ENCODE assay signal across 1 cellular context in genomic region chr20:63946986-63947637, GRCh38.
TF ChIP-seq lines count a peak whose summit lies in the region.

No MANE protein-coding gene starts in this region.

TF ChIP-seq in SK-N-SH, 30 proteins besides CTCF, POLR2A, EP300 and RAD21:
- TF ChIP-seq GABPA (IDR thresholded peaks at IDR 0.05; ENCODE audit: low read depth) (no peak), NFIC (IDR thresholded peaks at IDR 0.05; ENCODE audit: borderline replicate concordance) (no peak), CHD2 (IDR thresholded peaks at IDR 0.05; ENCODE audit: low read length, partially characterized antibody) (no peak)
